Comparison of ENCODE assay signal across 14 cellular contexts in the genomic region with DNA sequence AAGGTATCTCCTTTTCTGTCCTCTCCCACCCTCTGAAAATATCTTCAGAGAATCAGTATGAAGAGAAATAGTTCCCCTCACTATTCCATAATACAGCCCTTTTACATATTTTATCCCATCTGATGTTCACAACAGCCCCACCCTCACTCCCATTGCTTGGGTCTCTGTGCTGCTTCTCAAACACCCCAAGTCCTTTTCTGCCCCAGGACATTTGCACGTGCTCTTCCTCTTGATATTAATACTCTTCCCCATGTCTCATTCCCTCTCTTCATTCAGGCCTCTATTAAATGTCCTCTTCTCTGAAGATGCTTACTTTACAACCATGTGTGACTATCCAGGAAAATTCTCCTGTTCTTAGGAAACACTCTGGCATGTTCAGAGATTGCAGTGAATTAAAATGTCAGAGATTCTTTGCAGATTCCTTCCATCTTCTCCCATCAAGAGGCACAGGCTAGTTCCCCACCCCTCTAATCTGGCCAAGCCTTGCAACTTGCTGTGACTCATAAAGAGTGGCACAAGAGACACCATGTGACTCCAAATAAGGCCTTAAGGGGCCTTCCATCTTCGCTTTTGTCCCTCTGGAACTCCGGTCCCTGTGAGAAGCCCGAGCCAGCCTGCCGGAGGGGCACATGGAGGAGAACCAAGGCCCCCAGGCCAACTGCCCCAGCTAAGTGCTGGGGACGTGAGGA.
A peak's percentile ranks its signal among the peaks of the same experiment; 100 is the strongest.
DNase-seq lines count a peak whose midpoint lies in the region; ATAC-seq and TF ChIP-seq lines count a peak whose summit lies in the region.
"Had no signal": no experiment of that assay in that cellular context is flagged by ENCODE, and none has a peak within 500 bp of the region (broad histone marks: within the 10 kb centered on the region; RNA-seq: fewer than 3 reads in every experiment).

No MANE protein-coding gene starts in this region.

- peak overlapping the region; percentile 94 for H3K27ac Mint-ChIP-seq in HFFc6
- H3K27ac Mint-ChIP-seq in memory B cell, result no peak overlapping the region
- H3K27ac Mint-ChIP-seq: stimulated activated naive B cell treated with anti-CD40 and anti-IgM and Interleukin-4, amounts not matched to agents 10 μg/mL and 1 μg/mL and 100 μg/mL, for 72 hours had no signal

- intact Hi-C loops in ascending aorta (cut with DNase I), result no loop called here

- peaks cover 70% of the 10 kb centered on the region for H3K4me1 Mint-ChIP-seq in HFFc6 (ENCODE audit: low read depth)
- H3K4me1 Mint-ChIP-seq in memory B cell, result peaks cover 48% of the 10 kb centered on the region

- peak overlapping the region; percentile 31 to 84 for H3K27ac ChIP-seq in ascending aorta

- H3K36me3 Mint-ChIP-seq in HFFc6 (ENCODE audit: low read depth) (peaks cover 20% of the 10 kb centered on the region), memory B cell (no peaks in the 10 kb centered on the region)

- peaks cover 2% of the 10 kb centered on the region; the same call in 1 of the 2 replicates for H3K27me3 Mint-ChIP-seq in HFFc6 (ENCODE audit: insufficient read depth)
- no peaks in the 10 kb centered on the region for H3K27me3 Mint-ChIP-seq in memory B cell
- H3K27me3 Mint-ChIP-seq: stimulated activated naive B cell treated with anti-CD40 and anti-IgM and Interleukin-4, amounts not matched to agents 10 μg/mL and 1 μg/mL and 100 μg/mL, for 72 hours had no signal

- H3K9me3 Mint-ChIP-seq in HFFc6, result peaks cover 32% of the 10 kb centered on the region
- H3K9me3 Mint-ChIP-seq in memory B cell, result peaks cover 4% of the 10 kb centered on the region

- no peak overlapping the region for H3K4me3 ChIP-seq in ascending aorta

- H3K27me3 ChIP-seq in ascending aorta, result no peaks in the 10 kb centered on the region

- ATAC-seq in memory B cell (ENCODE audit: low read depth), result no peak
- ATAC-seq in left lobe of liver, result no peak
- no peak for ATAC-seq in HG03457 (IDR thresholded peaks at IDR 0.05; ENCODE audit: unreplicated experiment)
- ATAC-seq: activated naive CD4-positive, alpha-beta T cell treated with anti-CD3 and anti-CD28 coated beads, Interleukin-2, amount 50 U/mL, for 72 hours; stimulated activated naive B cell treated with anti-CD40 and anti-IgM and Interleukin-4, amounts not matched to agents 10 μg/mL and 1 μg/mL and 100 μg/mL, for 72 hours had no signal

- DNase-seq in AG20443 (ENCODE audit: low spot score), result peak; percentile 47
- DNase-seq in HFFc6, result peak; percentile 45
- no peak for DNase-seq in ascending aorta (ENCODE audit: low spot score in 2 of 2)
- DNase-seq in memory B cell (ENCODE audit: low spot score in 2 of 2), result no peak
- DNase-seq in stimulated activated naive CD4-positive, alpha-beta T cell treated with Interleukin-2 at 50 U/mL for 16 hours (lab: John Stamatoyannopoulos, UW), result no peak
- DNase-seq in left lobe of liver (ENCODE audit: low spot score), result no peak
- DNase-seq in GM19238 (ENCODE audit: insufficient read length, low spot score), result no peak
- DNase-seq: activated CD4-positive, alpha-beta T cell treated with anti-CD3 and anti-CD28 coated beads, Interleukin-2, amount 50 U/mL, for 1 hour; Calu3; NCI-H1436 treated with DMSO at 0.1 percent for 48 hours; NCI-H526; stimulated activated naive B cell treated with anti-CD40 and anti-IgM and Interleukin-4, amounts not matched to agents 10 μg/mL and 1 μg/mL and 100 μg/mL, for 72 hours had no signal

- H3K36me3 ChIP-seq in ascending aorta, result no peaks in the 10 kb centered on the region

- TF ChIP-seq CTCF in HFFc6 (IDR thresholded peaks at IDR 0.05) (no peak), ascending aorta (IDR thresholded peaks at IDR 0.05) (no peak)

- no peaks in the 10 kb centered on the region for H3K9me3 ChIP-seq in ascending aorta

- peaks cover 29 to 42% of the 10 kb centered on the region in 2 donors for H3K4me1 ChIP-seq in ascending aorta

- H3K4me3 Mint-ChIP-seq in HFFc6, result peak overlapping the region; percentile 25; the same call in 1 of the 2 replicates
- H3K4me3 Mint-ChIP-seq in memory B cell, result peak overlapping the region; percentile 6
- H3K4me3 Mint-ChIP-seq: stimulated activated naive B cell treated with anti-CD40 and anti-IgM and Interleukin-4, amounts not matched to agents 10 μg/mL and 1 μg/mL and 100 μg/mL, for 72 hours had no signal

Comparison
In these comparisons a context has a peak if more than half of its experiments do, and no peak if none do; other contexts are left out.
1. DNase-seq: peak in AG20443 (single experiment) and HFFc6 (single experiment); none in ascending aorta (0 of 2), memory B cell (0 of 2), stimulated activated naive CD4-positive, alpha-beta T cell treated with Interleukin-2 at 50 U/mL for 16 hours (single experiment), left lobe of liver (single experiment) and GM19238 (single experiment).